In genomic region chr3:129439381-129439816, GRCh38 we compare ENCODE assay signal across 1 cellular context.
TF ChIP-seq lines count a peak whose summit lies in the region.

No MANE protein-coding gene starts in this region.

TF ChIP-seq in endothelial cell of umbilical vein, 7 proteins besides CTCF, POLR2A, EP300 and RAD21 (continued from another document):
- no peak for TF ChIP-seq MAX (IDR thresholded peaks at IDR 0.05; ENCODE audit: insufficient read depth, insufficient read length)
- TF ChIP-seq MYC (IDR thresholded peaks at IDR 0.05; ENCODE audit: low read depth, low read length) = no peak
- TF ChIP-seq EZH2 (IDR thresholded peaks at IDR 0.05; ENCODE audit: borderline replicate concordance, low read depth, low read length, severe bottlenecking) = no peak
- no peak for TF ChIP-seq JUN (IDR thresholded peaks at IDR 0.05; ENCODE audit: borderline replicate concordance, insufficient read depth, insufficient read length, low read depth)
- no peak for TF ChIP-seq GATA2 (IDR thresholded peaks at IDR 0.05; ENCODE audit: insufficient read depth, insufficient read length, low read depth, low read length)
- TF ChIP-seq FOS (IDR thresholded peaks at IDR 0.05; ENCODE audit: borderline replicate concordance, insufficient read depth, low read length) = no peak
